ENCODE assay signal across 8 cellular contexts in the genomic region with DNA sequence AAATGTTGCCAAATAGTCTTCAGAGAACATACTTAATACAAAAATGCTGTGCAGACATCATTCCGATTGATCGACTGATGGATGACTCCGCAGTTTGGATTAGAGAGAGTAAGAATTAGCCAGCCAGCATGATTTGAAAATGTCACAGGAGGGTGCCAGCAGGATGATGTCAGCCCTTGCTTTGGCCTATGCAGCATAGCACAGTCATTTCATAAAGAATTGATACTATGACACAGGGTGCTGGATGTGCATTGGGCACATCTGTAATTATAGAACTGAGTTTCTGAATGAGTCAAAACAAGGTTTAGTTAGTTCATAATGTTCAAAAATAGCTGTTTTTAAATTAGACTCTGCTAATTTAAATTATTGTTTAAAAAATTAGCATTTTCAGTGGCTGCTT. TPM values are rescaled to one million over a fixed set of nuclear protein-coding genes. Genes with fewer than 3 reads are reported as not detected.
A peak's percentile ranks its signal among the peaks of the same experiment; 100 is the strongest.
DNase-seq lines count a peak whose midpoint lies in the region; ATAC-seq and TF ChIP-seq lines count a peak whose summit lies in the region.

No MANE protein-coding gene starts in this region.

- no peak for DNase-seq in left ventricle myocardium inferior
- no peak for DNase-seq in upper lobe of right lung
- DNase-seq in cerebellar nuclear complex (lab: John Stamatoyannopoulos, UW) = no peak
- no peak for DNase-seq in ovary
- DNase-seq in NCI-H1694 (lab: John Stamatoyannopoulos, UW) = no peak

- ATAC-seq in GM18511 (IDR thresholded peaks at IDR 0.05; ENCODE audit: unreplicated experiment) = peak; percentile 100
- ATAC-seq in GM21717 (IDR thresholded peaks at IDR 0.05; ENCODE audit: unreplicated experiment) = peak; percentile 97
- ATAC-seq in HG03571 (IDR thresholded peaks at IDR 0.05; ENCODE audit: unreplicated experiment) = peak; percentile 74
- no peak for ATAC-seq in upper lobe of right lung

- H3K27ac ChIP-seq in left ventricle myocardium inferior (replicated peaks) (peak overlapping the region; percentile 32), upper lobe of right lung (no peak overlapping the region), ovary (no peak overlapping the region)

- H3K4me1 ChIP-seq in left ventricle myocardium inferior (peaks cover 40% of the 10 kb centered on the region), upper lobe of right lung (no peaks in the 10 kb centered on the region), ovary (ENCODE audit: insufficient read depth) (no peaks in the 10 kb centered on the region)

- H3K27me3 ChIP-seq in left ventricle myocardium inferior (ENCODE audit: low read depth) (no peaks in the 10 kb centered on the region), upper lobe of right lung (no peaks in the 10 kb centered on the region), ovary (no peaks in the 10 kb centered on the region)

- no peak overlapping the region for H3K4me3 ChIP-seq in left ventricle myocardium inferior
- no peak overlapping the region for H3K4me3 ChIP-seq in upper lobe of right lung
- no peak overlapping the region for H3K4me3 ChIP-seq in ovary

- no peak for TF ChIP-seq CTCF in left ventricle myocardium inferior (IDR thresholded peaks at IDR 0.05; ENCODE audit: borderline replicate concordance)
- no peak for TF ChIP-seq CTCF in upper lobe of right lung (IDR thresholded peaks at IDR 0.05)
- no peak for TF ChIP-seq CTCF in ovary (IDR thresholded peaks at IDR 0.05)

- TF ChIP-seq EP300 in ovary (IDR thresholded peaks at IDR 0.05) = no peak

- H3K9me3 ChIP-seq in left ventricle myocardium inferior (replicated peaks) (no peaks in the 10 kb centered on the region), upper lobe of right lung (no peaks in the 10 kb centered on the region), ovary (no peaks in the 10 kb centered on the region)

- TF ChIP-seq POLR2A in ovary (IDR thresholded peaks at IDR 0.05) = no peak

- WGBS in ovary, 3 donors = 95 to 98% (median 97%) methylated on average over 3 of the region's 3 CpGs

- intact Hi-C loops in left ventricle myocardium inferior (cut with micrococcal nuclease) (no loop called here), upper lobe of right lung (cut with DNase I) (no loop called here), ovary (cut with DNase I) (no loop called here)

- H3K36me3 ChIP-seq in left ventricle myocardium inferior = peaks cover 61% of the 10 kb centered on the region
- peaks cover 55% of the 10 kb centered on the region for H3K36me3 ChIP-seq in upper lobe of right lung
- no peaks in the 10 kb centered on the region for H3K36me3 ChIP-seq in ovary

RNA-seq across cellular contexts. Expression of a gene that starts 21.6 kb away (rescaled TPM):
- total RNA-seq in left ventricle myocardium inferior (1.5 TPM), upper lobe of right lung (9.8 TPM), ovary (10 to 100 TPM in 6 of 7 donors, 1 to 10 TPM in 1; 6.8 to 17.7 (median 13.6) TPM)
- 10 to 100 TPM in 1 of 2 donors, 1 to 10 TPM in 1; 6.1 to 23.2 TPM for polyA plus RNA-seq in ovary

RNA-seq across cellular contexts. Expression of a gene that starts 45.9 kb away (rescaled TPM):
- total RNA-seq in left ventricle myocardium inferior = 48.3 TPM
- total RNA-seq in upper lobe of right lung = 46.7 TPM
- 10 to 100 TPM; 35.6 to 75.2 (median 59.6) TPM for total RNA-seq in ovary
- 10 to 100 TPM; 34.3 to 38.8 TPM for polyA plus RNA-seq in ovary
